ENCODE assay signal across 15 cellular contexts in the genomic region with DNA sequence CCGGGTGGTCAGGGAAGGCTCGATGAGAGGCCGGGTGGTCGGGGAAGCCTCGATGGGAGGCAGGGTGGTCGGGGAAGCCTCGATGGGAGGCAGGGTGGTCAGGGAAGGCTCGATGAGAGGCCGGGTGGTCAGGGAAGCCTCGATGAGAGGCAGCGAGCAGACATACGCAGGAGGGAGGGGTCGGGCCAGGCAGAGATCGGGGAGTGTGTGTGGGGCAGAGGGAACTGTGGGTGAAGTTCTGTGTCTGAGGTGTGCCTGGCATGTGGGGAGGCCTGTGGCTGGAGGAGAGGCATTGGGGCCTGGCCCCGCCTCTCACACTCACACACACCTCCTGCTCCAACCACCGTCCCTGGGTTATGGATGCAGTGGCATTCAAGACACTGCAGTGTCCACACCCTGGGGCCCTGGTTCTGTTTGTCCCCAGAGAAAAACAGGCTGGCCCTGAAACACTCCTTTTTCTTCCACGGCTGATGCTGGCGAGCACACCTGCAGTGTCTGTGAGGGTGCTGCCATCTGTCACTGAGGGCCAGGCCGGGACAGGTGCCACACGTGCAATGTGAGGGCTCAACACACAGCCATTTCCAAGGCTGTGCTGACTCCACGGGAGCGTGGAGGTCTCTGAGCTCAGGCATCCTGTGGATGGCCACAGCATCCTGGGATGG. TPM values are rescaled to one million over a fixed set of nuclear protein-coding genes. Genes with fewer than 3 reads are reported as not detected.
DNase-seq lines count a peak whose midpoint lies in the region; ATAC-seq and TF ChIP-seq lines count a peak whose summit lies in the region.
"Had no signal": no experiment of that assay in that cellular context is flagged by ENCODE, and none has a peak within 500 bp of the region (broad histone marks: within the 10 kb centered on the region; RNA-seq: fewer than 3 reads in every experiment).

No MANE protein-coding gene starts in this region.

- TF ChIP-seq CTCF in mesothelial cell of epicardium (IDR thresholded peaks at IDR 0.05; ENCODE audit: unreplicated experiment): no peak

- H3K9ac ChIP-seq in BLaER1 treated with 17β-estradiol and CSF1 and Interleukin-3, amounts not matched to agents 10 nM and 100 nM: peak overlapping the region in 1 of 11 experiments; percentile 8; a peak in 1 of 22 replicates

- H3K9me3 Mint-ChIP-seq in mesothelial cell of epicardium: no peaks in the 10 kb centered on the region
- H3K9me3 Mint-ChIP-seq: CD8-positive, alpha-beta T cell had no signal

- 0 out of 22 replicates have a peak, but pooled peaks cover 0 to 5% (median 0%) of the 10 kb centered on the region in 11 experiments for H3K9me3 ChIP-seq in BLaER1 treated with 17β-estradiol and CSF1 and Interleukin-3, amounts not matched to agents 10 nM and 100 nM (replicated peaks in 1 of 11)
- H3K9me3 ChIP-seq: HAP-1 had no signal

- no peaks in the 10 kb centered on the region for H3K36me3 Mint-ChIP-seq in mesothelial cell of epicardium
- H3K36me3 Mint-ChIP-seq: CD8-positive, alpha-beta T cell had no signal

- peaks cover 31% of the 10 kb centered on the region for H3K27me3 Mint-ChIP-seq in mesothelial cell of epicardium (ENCODE audit: low read depth)

- peak overlapping the region in 9 of 11 experiments; percentile 20 to 67 (median 36); a peak in 16 of 22 replicates for H3K4me2 ChIP-seq in BLaER1 treated with 17β-estradiol and CSF1 and Interleukin-3, amounts not matched to agents 10 nM and 100 nM

- H3K27ac Mint-ChIP-seq in mesothelial cell of epicardium: peak overlapping the region; percentile 45
- H3K27ac Mint-ChIP-seq: CD8-positive, alpha-beta T cell; T-helper 17 cell had no signal

- H4K20me1 ChIP-seq in BLaER1 treated with 17β-estradiol and CSF1 and Interleukin-3, amounts not matched to agents 10 nM and 100 nM: peaks cover 0 to 8% (median 0%) of the 10 kb centered on the region in 11 experiments; a peak in 1 of 22 replicates

- H3K36me3 ChIP-seq in BLaER1 treated with 17β-estradiol and CSF1 and Interleukin-3, amounts not matched to agents 10 nM and 100 nM: no peaks in the 10 kb centered on the region
- no peaks in the 10 kb centered on the region for H3K36me3 ChIP-seq in H7 (replicated peaks; ENCODE audit: control insufficient read depth, insufficient read depth, low read length)
- H3K36me3 ChIP-seq: HAP-1 had no signal

- no peak overlapping the region for H3K4me3 ChIP-seq in BLaER1 treated with 17β-estradiol and CSF1 and Interleukin-3, amounts not matched to agents 10 nM and 100 nM
- H3K4me3 ChIP-seq in H7 (ENCODE audit: insufficient read depth, low read depth, low read length): no peak overlapping the region
- H3K4me3 ChIP-seq: HAP-1 had no signal

- DNase-seq in H7 (peak; percentile 29), SW480 (ENCODE audit: low spot score) (peak; percentile 29), mesothelial cell of epicardium (ENCODE audit: low spot score in 2 of 2, unreplicated experiment in 2 of 2) (peak in 1 of 2 experiments; percentile 32), SHP77 (lab: John Stamatoyannopoulos, UW) (no peak), NCI-H2227 (lab: John Stamatoyannopoulos, UW; ENCODE audit: unreplicated experiment) (no peak)
- DNase-seq: ACHN; CD8-positive, alpha-beta T cell; NCI-H1694; NCI-H2227 treated with DMSO at 0.1 percent for 48 hours; NCI-H526; Right ventricle myocardium superior; T-helper 17 cell had no signal

- ATAC-seq in HG02678 (IDR thresholded peaks at IDR 0.05; ENCODE audit: unreplicated experiment): no peak
- ATAC-seq: CD8-positive, alpha-beta T cell; T-helper 17 cell had no signal

- H3K4me3 Mint-ChIP-seq in mesothelial cell of epicardium: no peak overlapping the region
- H3K4me3 Mint-ChIP-seq: CD8-positive, alpha-beta T cell; T-helper 17 cell had no signal

- H3K4me1 ChIP-seq in BLaER1 treated with 17β-estradiol and CSF1 and Interleukin-3, amounts not matched to agents 10 nM and 100 nM: peaks cover 0 to 36% (median 22%) of the 10 kb centered on the region in 10 experiments; a peak in 14 of 20 replicates

- no peaks in the 10 kb centered on the region; a peak in 1 of 22 replicates for H3K27me3 ChIP-seq in BLaER1 treated with 17β-estradiol and CSF1 and Interleukin-3, amounts not matched to agents 10 nM and 100 nM
- H3K27me3 ChIP-seq in H7 (ENCODE audit: control insufficient read depth, insufficient read depth, low read length): no peaks in the 10 kb centered on the region

- H3K27ac ChIP-seq in BLaER1 treated with 17β-estradiol and CSF1 and Interleukin-3, amounts not matched to agents 10 nM and 100 nM: 0 out of 22 replicates have a peak overlapping the region, but pooled peaks of 1 of the 11 experiments have one; percentile 8

- peaks cover 33% of the 10 kb centered on the region for H3K4me1 Mint-ChIP-seq in mesothelial cell of epicardium
- H3K4me1 Mint-ChIP-seq: T-helper 17 cell had no signal

RNA-seq across cellular contexts. Expression of a gene that starts 6.5 kb away (rescaled TPM):
- 25.2 and 34.1 TPM in 2 replicates for total RNA-seq in H7 (2014; rRNA removed; shearing (Covaris generic))
- total RNA-seq in mesothelial cell of epicardium: 65.6 to 71.2 TPM (median 70.0 TPM) in 3 replicates
- total RNA-seq: CD8-positive, alpha-beta T cell; Right ventricle myocardium superior had no signal

Comparison
In these comparisons a context has a peak if more than half of its experiments do, and no peak if none do; other contexts are left out.
1. DNase-seq: peak in H7 (single experiment) and SW480 (single experiment); none in SHP77 (0 of 2) and NCI-H2227 (single experiment).